In genomic region chr1:108068141-108068540, GRCh38 we compare ENCODE assay signal across 22 cellular contexts.
DNase-seq lines count a peak whose midpoint lies in the region; ATAC-seq, FAIRE-seq and TF ChIP-seq lines count a peak whose summit lies in the region.
"Had no signal": no experiment of that assay in that cellular context is flagged by ENCODE, and none has a peak within 500 bp of the region (broad histone marks: within the 10 kb centered on the region; RNA-seq: fewer than 3 reads in every experiment).

No MANE protein-coding gene starts in this region.

- H3K36me3 ChIP-seq in bronchial epithelial cell (ENCODE audit: control insufficient read depth, insufficient read depth, low read length) (no peaks in the 10 kb centered on the region), mesendoderm (ENCODE audit: control insufficient read depth, insufficient read depth, low read length) (no peaks in the 10 kb centered on the region)
- H3K36me3 ChIP-seq: cardiac muscle cell, heart left ventricle, lower lobe of right lung, spleen, vagina had no signal

- no peaks in the 10 kb centered on the region for H3K9me3 Mint-ChIP-seq in activated naive CD4-positive, alpha-beta T cell treated with anti-CD3 and anti-CD28 coated beads, Interleukin-2, amount 50 U/mL, for 24 hours

- no peaks in the 10 kb centered on the region for H3K4me1 ChIP-seq in mesendoderm (ENCODE audit: control insufficient read depth, low read depth, low read length)
- H3K4me1 ChIP-seq: lower lobe of right lung had no signal

- H3K79me1 ChIP-seq in mesendoderm (ENCODE audit: low read length), result no peaks in the 10 kb centered on the region

- H3K9ac ChIP-seq in mesendoderm (ENCODE audit: low read length), result no peak overlapping the region
- H3K9ac ChIP-seq: KMS-11 had no signal

- H3K27me3 Mint-ChIP-seq in activated naive CD4-positive, alpha-beta T cell treated with anti-CD3 and anti-CD28 coated beads, Interleukin-2, amount 50 U/mL, for 24 hours, result no peaks in the 10 kb centered on the region

- no peak for ATAC-seq in HG03108 (IDR thresholded peaks at IDR 0.05; ENCODE audit: unreplicated experiment)
- ATAC-seq: activated CD8-positive, alpha-beta memory T cell treated with anti-CD3 and anti-CD28 coated beads, Interleukin-2, amount 10 ng/mL, durations not matched to agents 7 days and 5 days; heart left ventricle; lower lobe of right lung; Panc1 had no signal

- no peak overlapping the region for H4K5ac ChIP-seq in mesendoderm (ENCODE audit: low read length)

- H3K36me3 Mint-ChIP-seq in activated naive CD4-positive, alpha-beta T cell treated with anti-CD3 and anti-CD28 coated beads, Interleukin-2, amount 50 U/mL, for 24 hours, result no peaks in the 10 kb centered on the region
- H3K36me3 Mint-ChIP-seq: activated CD8-positive, alpha-beta memory T cell treated with anti-CD3 and anti-CD28 coated beads, Interleukin-2, amount 10 ng/mL, durations not matched to agents 7 days and 5 days had no signal

- H3K27ac Mint-ChIP-seq in activated naive CD4-positive, alpha-beta T cell treated with anti-CD3 and anti-CD28 coated beads, Interleukin-2, amount 50 U/mL, for 24 hours, result peak overlapping the region; percentile 60
- H3K27ac Mint-ChIP-seq: activated CD8-positive, alpha-beta memory T cell treated with anti-CD3 and anti-CD28 coated beads, Interleukin-2, amount 10 ng/mL, durations not matched to agents 7 days and 5 days; activated T-helper 2 cell treated with anti-CD3 and anti-CD28 coated beads, Interferon-gamma antibody, Interleukin-2, Interleukin-4, amounts not matched to agents 10 μg/mL and 5 μg/mL and 100 μg/mL, durations not matched to agents 14 hours and 24 hours and 36 hours had no signal

- no peak overlapping the region for H2BK5ac ChIP-seq in mesendoderm (ENCODE audit: low read length)

- no peak for FAIRE-seq in bronchial epithelial cell (lab: Jason Lieb, UNC)

- WGBS in mesendoderm (ENCODE audit: extremely low coverage, insufficient coverage, low lambda C conversion rate), result no CpG with 5 or more reads among the region's 2 CpGs

- H3K23ac ChIP-seq in mesendoderm (ENCODE audit: low read length), result no peak overlapping the region

- H3K27ac ChIP-seq in mesendoderm (ENCODE audit: low read depth, low read length), result no peak overlapping the region
- H3K27ac ChIP-seq: C4-2B, cardiac muscle cell, heart left ventricle, KMS-11, lower lobe of right lung, neutrophil, spleen, vagina had no signal

- no peak overlapping the region for H3K4me2 ChIP-seq in mesendoderm (ENCODE audit: low read length)
- H3K4me2 ChIP-seq: KMS-11 had no signal

- no peak overlapping the region for H2BK120ac ChIP-seq in mesendoderm (ENCODE audit: low read depth, low read length)

- no peak overlapping the region for H3K56ac ChIP-seq in mesendoderm (ENCODE audit: low read length)

- H3K4ac ChIP-seq in mesendoderm (ENCODE audit: low read depth, low read length), result no peak overlapping the region

- H2BK15ac ChIP-seq in mesendoderm (replicated peaks; ENCODE audit: low read depth), result no peak overlapping the region

- no peak overlapping the region for H2AK5ac ChIP-seq in mesendoderm (ENCODE audit: low read length)

- no peak overlapping the region for H4K8ac ChIP-seq in mesendoderm (ENCODE audit: low read depth, low read length)

- H3K4me1 Mint-ChIP-seq in activated naive CD4-positive, alpha-beta T cell treated with anti-CD3 and anti-CD28 coated beads, Interleukin-2, amount 50 U/mL, for 24 hours, result peaks cover 13% of the 10 kb centered on the region

- H3K27me3 ChIP-seq in bronchial epithelial cell (ENCODE audit: control insufficient read depth, insufficient read depth, low read length) (no peaks in the 10 kb centered on the region), mesendoderm (ENCODE audit: insufficient read depth, low read length, poor library complexity) (no peaks in the 10 kb centered on the region)
- H3K27me3 ChIP-seq: cardiac muscle cell, heart left ventricle, neutrophil, spleen, vagina had no signal

- DNase-seq in activated naive CD4-positive, alpha-beta T cell (lab: John Stamatoyannopoulos, UW), result no peak
- DNase-seq in NCI-H69 (lab: John Stamatoyannopoulos, UW) (peak; percentile 2), bronchial epithelial cell (ENCODE audit: low read depth) (peak; percentile 66), mesendoderm (peak; percentile 63), NCI-H2107 treated with DMSO at 0.1 percent for 48 hours (lab: John Stamatoyannopoulos, UW; ENCODE audit: unreplicated experiment) (no peak), NCI-H2029 treated with DMSO at 0.1 percent for 48 hours (lab: John Stamatoyannopoulos, UW) (no peak)
- DNase-seq: activated CD8-positive, alpha-beta memory T cell treated with anti-CD3 and anti-CD28 coated beads, Interleukin-2, amount 10 ng/mL, durations not matched to agents 7 days and 5 days; heart left ventricle; lower lobe of right lung; NCI-H1105 treated with DMSO at 0.1 percent for 48 hours; NCI-H2171 treated with DMSO at 0.1 percent for 48 hours; spleen; T-helper 9 cell had no signal

- no peak overlapping the region for H3K18ac ChIP-seq in mesendoderm (ENCODE audit: low read length)

- no peaks in the 10 kb centered on the region for H3K79me2 ChIP-seq in mesendoderm (ENCODE audit: control insufficient read depth, insufficient read depth, low read length)

- no peak overlapping the region for H3K4me3 Mint-ChIP-seq in activated naive CD4-positive, alpha-beta T cell treated with anti-CD3 and anti-CD28 coated beads, Interleukin-2, amount 50 U/mL, for 24 hours
- H3K4me3 Mint-ChIP-seq: activated CD8-positive, alpha-beta memory T cell treated with anti-CD3 and anti-CD28 coated beads, Interleukin-2, amount 10 ng/mL, durations not matched to agents 7 days and 5 days had no signal

- H3K4me3 ChIP-seq in bronchial epithelial cell (ENCODE audit: low read depth, low read length), result no peak overlapping the region
- no peak overlapping the region for H3K4me3 ChIP-seq in mesendoderm (ENCODE audit: low read length)
- H3K4me3 ChIP-seq: cardiac muscle cell, heart left ventricle, lower lobe of right lung, spleen, vagina had no signal

- TF ChIP-seq CTCF in bronchial epithelial cell (IDR thresholded peaks at IDR 0.05; ENCODE audit: insufficient read depth, low read length, severe bottlenecking), result no peak

Comparison
In these comparisons a context has a peak if more than half of its experiments do, and no peak if none do; other contexts are left out.
1. DNase-seq: peak in NCI-H69 (single experiment), bronchial epithelial cell (single experiment) and mesendoderm (single experiment); none in activated naive CD4-positive, alpha-beta T cell (0 of 4), NCI-H2107 treated with DMSO at 0.1 percent for 48 hours (single experiment) and NCI-H2029 treated with DMSO at 0.1 percent for 48 hours (single experiment).